22 cellular contexts compared by ENCODE assay signal in the genomic region with DNA sequence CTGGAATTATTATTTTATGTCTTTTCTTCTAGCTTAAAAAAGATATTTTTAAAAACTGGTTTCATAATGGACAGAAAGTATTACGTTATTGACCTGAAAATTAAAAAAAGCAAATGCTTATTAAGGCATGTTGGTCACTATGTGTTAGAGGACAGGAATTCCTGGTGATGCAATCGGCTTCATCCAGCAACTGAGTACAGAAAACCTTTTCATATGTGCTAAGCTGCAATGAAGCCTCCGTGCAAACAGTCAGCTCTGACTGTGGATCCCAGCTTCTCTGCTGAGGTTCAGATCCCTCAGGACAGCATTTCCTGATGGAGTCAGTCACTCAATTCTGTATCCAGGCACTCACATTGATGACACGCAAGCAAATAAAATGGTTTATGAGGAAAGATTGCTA. TPM values are rescaled to one million over a fixed set of nuclear protein-coding genes. Genes with fewer than 3 reads are reported as not detected.
"Had no signal": no experiment of that assay in that cellular context is flagged by ENCODE, and none has a peak within 500 bp of the region (broad histone marks: within the 10 kb centered on the region; RNA-seq: fewer than 3 reads in every experiment).

No MANE protein-coding gene starts in this region.

- H3K9me3 Mint-ChIP-seq: activated CD4-positive, alpha-beta T cell treated with anti-CD3 and anti-CD28 coated beads, Interleukin-2, amount 10 ng/mL, durations not matched to agents 7 days and 5 days; activated naive CD8-positive, alpha-beta T cell treated with anti-CD3 and anti-CD28 coated beads, Interleukin-2, amount 50 U/mL, for 24 hours; activated T-helper 2 cell treated with anti-CD3 and anti-CD28 coated beads, Interferon-gamma antibody, Interleukin-2, Interleukin-4, amounts not matched to agents 10 μg/mL and 5 μg/mL and 100 μg/mL, durations not matched to agents 14 hours and 24 hours and 36 hours; dendritic cell treated with granulocyte-macrophage colony-stimulating factor and Interleukin-4, amounts not matched to agents 40 ng/mL and 50 ng/mL, for 4 days; natural killer cell treated with Interleukin-12 subunit alpha and Interleukin-12 subunit beta and Interleukin-15 and Interleukin-18, amount 100 ng/mL, for 72 hours had no signal

- H3K4me3 ChIP-seq: ascending aorta, pancreas, sigmoid colon had no signal

- H3K36me3 Mint-ChIP-seq: activated naive CD4-positive, alpha-beta T cell treated with anti-CD3 and anti-CD28 coated beads, Interleukin-2, amount 10 ng/mL, durations not matched to agents 7 days and 5 days; natural killer cell treated with Interleukin-12 subunit alpha and Interleukin-12 subunit beta and Interleukin-15 and Interleukin-18, amount 100 ng/mL, for 72 hours had no signal

- H3K27ac ChIP-seq: ascending aorta, neutrophil, pancreas, sigmoid colon had no signal

- H3K27ac Mint-ChIP-seq: activated CD4-positive, alpha-beta T cell treated with anti-CD3 and anti-CD28 coated beads, Interleukin-2, amount 10 ng/mL, durations not matched to agents 7 days and 5 days; activated CD8-positive, alpha-beta T cell treated with anti-CD3 and anti-CD28 coated beads, Interleukin-2, amount 10 ng/mL, durations not matched to agents 7 days and 5 days; activated naive CD4-positive, alpha-beta T cell treated with anti-CD3 and anti-CD28 coated beads, Interleukin-2, amount 10 ng/mL, durations not matched to agents 7 days and 5 days; activated naive CD8-positive, alpha-beta T cell treated with anti-CD3 and anti-CD28 coated beads, Interleukin-2, amount 50 U/mL, for 24 hours; activated T-cell treated with anti-CD3 and anti-CD28 coated beads, Interleukin-2, amount 50 U/mL, for 24 hours; activated T-helper 2 cell treated with anti-CD3 and anti-CD28 coated beads, Interferon-gamma antibody, Interleukin-2, Interleukin-4, amounts not matched to agents 10 μg/mL and 5 μg/mL and 100 μg/mL, durations not matched to agents 14 hours and 24 hours and 36 hours; dendritic cell treated with granulocyte-macrophage colony-stimulating factor and Interleukin-4, amounts not matched to agents 40 ng/mL and 50 ng/mL, for 4 days; natural killer cell treated with Interleukin-12 subunit alpha and Interleukin-12 subunit beta and Interleukin-15 and Interleukin-18, amount 100 ng/mL, for 72 hours; T-helper 1 cell treated with Interleukin-12 subunit alpha and Interleukin-12 subunit beta and Interleukin-4 antibody, amounts not matched to agents 30 μg/mL and 1 μg/mL, for 36 hours had no signal

- H3K27me3 Mint-ChIP-seq: activated CD4-positive, alpha-beta T cell treated with anti-CD3 and anti-CD28 coated beads, Interleukin-2, amount 10 ng/mL, durations not matched to agents 7 days and 5 days; activated naive CD4-positive, alpha-beta T cell treated with anti-CD3 and anti-CD28 coated beads, Interleukin-2, amount 10 ng/mL, durations not matched to agents 7 days and 5 days; activated naive CD8-positive, alpha-beta T cell treated with anti-CD3 and anti-CD28 coated beads, Interleukin-2, amount 50 U/mL, for 24 hours; activated T-cell treated with anti-CD3 and anti-CD28 coated beads, Interleukin-2, amount 50 U/mL, for 24 hours had no signal

- H3K27me3 ChIP-seq: ascending aorta, pancreas, sigmoid colon had no signal

- DNase-seq: activated CD4-positive, alpha-beta T cell treated with anti-CD3 and anti-CD28 coated beads, Interleukin-2, amount 10 ng/mL, durations not matched to agents 7 days and 5 days; activated CD8-positive, alpha-beta T cell treated with anti-CD3 and anti-CD28 coated beads, Interleukin-2, amount 10 ng/mL, durations not matched to agents 7 days and 5 days; activated naive CD4-positive, alpha-beta T cell treated with anti-CD3 and anti-CD28 coated beads, Interleukin-2, amount 10 ng/mL, durations not matched to agents 7 days and 5 days; activated naive CD8-positive, alpha-beta T cell treated with anti-CD3 and anti-CD28 coated beads, Interleukin-2, amount 50 U/mL, for 24 hours; activated T-cell treated with anti-CD3 and anti-CD28 coated beads, Interleukin-2, amount 50 U/mL, for 24 hours; effector memory CD4-positive, alpha-beta T cell; foreskin melanocyte; head of caudate nucleus; pancreas; sigmoid colon; stimulated activated CD4-positive, alpha-beta T cell treated with anti-CD3 and anti-CD28 coated beads, Interleukin-12 subunit alpha, Interleukin-12 subunit beta, amount 100 ng/mL, for 4 hours; stimulated activated CD4-positive, alpha-beta T cell treated with anti-CD3 and anti-CD28 coated beads, Interleukin-1b, Interleukin-23, amount 100 ng/mL, for 48 hours; stimulated activated CD8-positive, alpha-beta memory T cell treated with anti-CD3 and anti-CD28 coated beads, Interleukin-4, amount 100 ng/mL, for 48 hours; stimulated activated naive CD4-positive, alpha-beta T cell had no signal

- FAIRE-seq: endothelial cell of umbilical vein, pancreas had no signal

- H3K4me1 ChIP-seq: ascending aorta, pancreas, sigmoid colon had no signal

- ATAC-seq: activated CD4-positive, CD25-positive, alpha-beta regulatory T cell treated with anti-CD3 and anti-CD28 coated beads, Interleukin-2, amount 50 U/mL, for 24 hours; activated CD8-positive, alpha-beta T cell treated with anti-CD3 and anti-CD28 coated beads, Interleukin-2, amount 10 ng/mL, durations not matched to agents 7 days and 5 days; activated naive CD8-positive, alpha-beta T cell treated with anti-CD3 and anti-CD28 coated beads, Interleukin-2, amount 50 U/mL, for 24 hours; natural killer cell treated with Interleukin-12 subunit alpha and Interleukin-12 subunit beta and Interleukin-15 and Interleukin-18, amount 100 ng/mL, for 72 hours; pancreas had no signal

- H3K36me3 ChIP-seq: ascending aorta, neutrophil, pancreas, sigmoid colon had no signal

- H3K4me3 Mint-ChIP-seq: activated CD4-positive, alpha-beta T cell treated with anti-CD3 and anti-CD28 coated beads, Interleukin-2, amount 10 ng/mL, durations not matched to agents 7 days and 5 days; activated CD8-positive, alpha-beta T cell treated with anti-CD3 and anti-CD28 coated beads, Interleukin-2, amount 10 ng/mL, durations not matched to agents 7 days and 5 days; activated naive CD4-positive, alpha-beta T cell treated with anti-CD3 and anti-CD28 coated beads, Interleukin-2, amount 10 ng/mL, durations not matched to agents 7 days and 5 days; activated naive CD8-positive, alpha-beta T cell treated with anti-CD3 and anti-CD28 coated beads, Interleukin-2, amount 50 U/mL, for 24 hours; activated T-cell treated with anti-CD3 and anti-CD28 coated beads, Interleukin-2, amount 50 U/mL, for 24 hours; dendritic cell treated with granulocyte-macrophage colony-stimulating factor and Interleukin-4, amounts not matched to agents 40 ng/mL and 50 ng/mL, for 4 days; natural killer cell treated with Interleukin-12 subunit alpha and Interleukin-12 subunit beta and Interleukin-15 and Interleukin-18, amount 100 ng/mL, for 72 hours; T-helper 1 cell treated with Interleukin-12 subunit alpha and Interleukin-12 subunit beta and Interleukin-4 antibody, amounts not matched to agents 30 μg/mL and 1 μg/mL, for 36 hours had no signal

- H3K4me1 Mint-ChIP-seq: activated CD4-positive, alpha-beta T cell treated with anti-CD3 and anti-CD28 coated beads, Interleukin-2, amount 10 ng/mL, durations not matched to agents 7 days and 5 days; activated naive CD4-positive, alpha-beta T cell treated with anti-CD3 and anti-CD28 coated beads, Interleukin-2, amount 10 ng/mL, durations not matched to agents 7 days and 5 days; activated naive CD8-positive, alpha-beta T cell treated with anti-CD3 and anti-CD28 coated beads, Interleukin-2, amount 50 U/mL, for 24 hours had no signal

- H3K9me3 ChIP-seq: ascending aorta, neutrophil, pancreas, sigmoid colon had no signal

RNA-seq across cellular contexts. Expression of a gene that starts 22.7 kb away (rescaled TPM):
- total RNA-seq: activated CD4-positive, alpha-beta T cell treated with anti-CD3 and anti-CD28 coated beads, Interleukin-2, amount 10 ng/mL, durations not matched to agents 7 days and 5 days; activated CD8-positive, alpha-beta T cell treated with anti-CD3 and anti-CD28 coated beads, Interleukin-2, amount 10 ng/mL, durations not matched to agents 7 days and 5 days had no signal
